In the genomic region with DNA sequence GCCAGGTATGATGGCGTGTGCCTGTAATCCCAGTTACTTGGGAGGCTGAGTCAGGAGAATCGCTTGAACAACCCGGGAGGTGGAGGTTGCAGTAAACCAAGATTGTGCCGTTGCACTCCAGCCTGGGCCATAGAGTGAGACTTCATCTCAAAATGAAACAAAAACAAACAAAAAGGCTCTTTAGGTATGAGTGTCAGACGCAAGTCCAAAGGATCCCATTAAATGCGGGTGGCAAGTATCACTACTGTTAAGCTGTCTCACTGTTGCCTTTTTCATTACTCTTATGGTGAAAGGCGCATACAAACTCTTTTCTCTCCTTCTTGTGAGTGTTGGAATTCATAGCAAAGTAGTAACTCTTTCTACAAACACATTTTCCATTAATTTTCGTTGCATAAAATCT, we compare ENCODE assay signal across 34 cellular contexts.
"Had no signal": no experiment of that assay in that cellular context is flagged by ENCODE, and none has a peak within 500 bp of the region (broad histone marks: within the 10 kb centered on the region; RNA-seq: fewer than 3 reads in every experiment).

No MANE protein-coding gene starts in this region.

- H3K9me3 ChIP-seq: MG63 had no signal

- H3K36me3 ChIP-seq: MG63 had no signal

- H3K27me3 ChIP-seq: MG63 had no signal

- H3K4me3 ChIP-seq: MG63 had no signal

- DNase-seq: Karpas-422, Kasumi-1, MG63, MM.1S, MV-4-11, NCI-H1048, NCI-H1092, NCI-H1092 treated with DMSO at 0.1 percent for 48 hours, NCI-H1105, NCI-H1105 treated with DMSO at 0.1 percent for 48 hours, NCI-H1417, NCI-H1417 treated with DMSO at 0.1 percent for 48 hours, NCI-H1436, NCI-H1436 treated with DMSO at 0.1 percent for 48 hours, NCI-H146, NCI-H1694, NCI-H1694 treated with DMSO at 0.1 percent for 48 hours, NCI-H187, NCI-H187 treated with DMSO at 0.1 percent for 48 hours, NCI-H1930, NCI-H2029, NCI-H2029 treated with DMSO at 0.1 percent for 48 hours, NCI-H2081, NCI-H2081 treated with DMSO at 0.1 percent for 48 hours, NCI-H2107, NCI-H2171, NCI-H2171 treated with DMSO at 0.1 percent for 48 hours, NCI-H2227 treated with DMSO at 0.1 percent for 48 hours, NCI-H226, NCI-H345, NCI-H446, NCI-H446 treated with DMSO at 0.1 percent for 48 hours, NCI-H510A, NCI-H510A treated with DMSO at 0.1 percent for 48 hours had no signal
